9 cellular contexts compared by ENCODE assay signal in the genomic region with DNA sequence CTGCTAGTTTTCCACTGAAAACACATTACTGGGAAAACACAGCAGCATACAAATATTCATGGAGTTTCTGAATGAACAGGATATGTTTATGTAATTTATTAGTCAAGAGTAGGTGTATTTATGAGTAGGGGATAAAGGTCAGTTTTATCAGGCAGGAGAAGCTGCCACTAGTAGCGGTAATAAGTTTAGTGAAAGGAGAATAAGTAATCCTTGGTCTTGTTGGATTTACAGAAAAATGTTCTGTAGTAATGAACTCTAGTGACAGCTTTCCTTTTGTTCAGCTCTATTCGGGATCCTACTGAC. TPM values are rescaled to one million over a fixed set of nuclear protein-coding genes. Genes with fewer than 3 reads are reported as not detected.
DNase-seq lines count a peak whose midpoint lies in the region; ATAC-seq, FAIRE-seq and TF ChIP-seq lines count a peak whose summit lies in the region.
"Had no signal": no experiment of that assay in that cellular context is flagged by ENCODE, and none has a peak within 500 bp of the region (broad histone marks: within the 10 kb centered on the region; RNA-seq: fewer than 3 reads in every experiment).

No MANE protein-coding gene starts in this region.

- no peaks in the 10 kb centered on the region for H3K36me3 ChIP-seq in kidney (ENCODE audit: control insufficient read depth in 1 of 2, insufficient read depth in 2 of 2, low read length in 2 of 2)
- H3K36me3 ChIP-seq in thoracic aorta, result peaks cover 4% of the 10 kb centered on the region
- H3K36me3 ChIP-seq: thyroid gland had no signal

- H3K36me3 Mint-ChIP-seq in activated T-cell treated with anti-CD3 and anti-CD28 coated beads, Interleukin-2, amount 50 U/mL, for 72 hours (ENCODE audit: insufficient read depth in 2 of 2), result peaks cover 8 to 10% of the 10 kb centered on the region in 2 donors
- H3K36me3 Mint-ChIP-seq in activated T-helper 17 cell treated with anti-CD3 and anti-CD28 coated beads, Interleukin-2, amount 50 U/mL, for 72 hours (ENCODE audit: low read depth), result peaks cover 8% of the 10 kb centered on the region

- H3K27ac ChIP-seq in kidney (ENCODE audit: low read depth in 2 of 2, low read length in 2 of 2) (peak overlapping the region in 1 of 2 donors; percentile 18), thoracic aorta (no peak overlapping the region)

- TF ChIP-seq CTCF in kidney (IDR thresholded peaks at IDR 0.05; ENCODE audit: borderline replicate concordance, extremely low read depth, insufficient read depth), result no peak
- TF ChIP-seq CTCF in thoracic aorta (IDR thresholded peaks at IDR 0.05), result no peak

- H3K9me3 Mint-ChIP-seq in activated T-cell treated with anti-CD3 and anti-CD28 coated beads, Interleukin-2, amount 50 U/mL, for 72 hours, result no peaks in the 10 kb centered on the region
- H3K9me3 Mint-ChIP-seq in activated T-helper 17 cell treated with anti-CD3 and anti-CD28 coated beads, Interleukin-2, amount 50 U/mL, for 72 hours, result no peaks in the 10 kb centered on the region

- H3K27me3 ChIP-seq in thoracic aorta (replicated peaks; ENCODE audit: insufficient read depth), result no peaks in the 10 kb centered on the region
- H3K27me3 ChIP-seq: thyroid gland had no signal

- H3K4me3 ChIP-seq in kidney (ENCODE audit: low read length in 2 of 2), result peak overlapping the region; percentile 78 to 81
- H3K4me3 ChIP-seq in thoracic aorta, result peak overlapping the region; percentile 67

- H3K27me3 Mint-ChIP-seq in activated T-cell treated with anti-CD3 and anti-CD28 coated beads, Interleukin-2, amount 50 U/mL, for 72 hours (ENCODE audit: low read depth), result no peaks in the 10 kb centered on the region
- no peaks in the 10 kb centered on the region for H3K27me3 Mint-ChIP-seq in activated T-helper 17 cell treated with anti-CD3 and anti-CD28 coated beads, Interleukin-2, amount 50 U/mL, for 72 hours

- FAIRE-seq in kidney (lab: Jason Lieb, UNC), result no peak

- peak overlapping the region; percentile 94 to 97 for H3K4me3 Mint-ChIP-seq in activated T-cell treated with anti-CD3 and anti-CD28 coated beads, Interleukin-2, amount 50 U/mL, for 72 hours
- peak overlapping the region; percentile 92 for H3K4me3 Mint-ChIP-seq in activated T-helper 17 cell treated with anti-CD3 and anti-CD28 coated beads, Interleukin-2, amount 50 U/mL, for 72 hours

- intact Hi-C loops in kidney (cut with DNase I), result no loop called here

- ATAC-seq in activated T-cell treated with anti-CD3 and anti-CD28 coated beads, Interleukin-2, amount 50 U/mL, for 72 hours (replicated peaks in 1 of 2), result no peak
- no peak for ATAC-seq in activated T-helper 17 cell treated with anti-CD3 and anti-CD28 coated beads, Interleukin-2, amount 50 U/mL, for 72 hours (replicated peaks)
- ATAC-seq in thoracic aorta (ENCODE audit: insufficient number of reproducible peaks, low FRiP score, low read depth), result no peak
- no peak for ATAC-seq in HG03469 (IDR thresholded peaks at IDR 0.05; ENCODE audit: unreplicated experiment)

- peak overlapping the region; percentile 89 for H3K27ac Mint-ChIP-seq in activated T-cell treated with anti-CD3 and anti-CD28 coated beads, Interleukin-2, amount 50 U/mL, for 72 hours
- H3K27ac Mint-ChIP-seq in activated T-helper 17 cell treated with anti-CD3 and anti-CD28 coated beads, Interleukin-2, amount 50 U/mL, for 72 hours, result peak overlapping the region; percentile 85

- DNase-seq in activated T-cell treated with anti-CD3 and anti-CD28 coated beads, Interleukin-2, amount 50 U/mL, for 72 hours, result no peak
- DNase-seq in activated T-cell treated with anti-CD3 and anti-CD28 coated beads, Interleukin-2, amount 50 U/mL, for 48 hours, result no peak
- DNase-seq in kidney (no peak), thoracic aorta (ENCODE audit: low spot score) (no peak), DMS153 treated with DMSO at 0.1 percent for 48 hours (lab: John Stamatoyannopoulos, UW; ENCODE audit: unreplicated experiment) (no peak)
- no peak for DNase-seq in stimulated activated CD4-positive, alpha-beta T cell treated with anti-CD3 and anti-CD28 coated beads, Interleukin-4, amount 100 ng/mL, for 24 hours

- H3K4me1 ChIP-seq in kidney (ENCODE audit: control insufficient read depth in 1 of 2, insufficient read depth in 1 of 2, low read depth in 1 of 2, low read length in 2 of 2) (peaks cover 8 to 11% of the 10 kb centered on the region in 2 donors), thoracic aorta (ENCODE audit: control insufficient read depth in 1 of 2, low read depth in 2 of 2) (peaks cover 4 to 24% of the 10 kb centered on the region in 2 donors)

- H3K9me3 ChIP-seq in kidney (ENCODE audit: control insufficient read depth in 1 of 2, low read length in 2 of 2) (no peaks in the 10 kb centered on the region), thoracic aorta (no peaks in the 10 kb centered on the region)
- H3K9me3 ChIP-seq: thyroid gland had no signal

- peaks cover 36% of the 10 kb centered on the region for H3K4me1 Mint-ChIP-seq in activated T-cell treated with anti-CD3 and anti-CD28 coated beads, Interleukin-2, amount 50 U/mL, for 72 hours (ENCODE audit: low read depth)
- peaks cover 29% of the 10 kb centered on the region for H3K4me1 Mint-ChIP-seq in activated T-helper 17 cell treated with anti-CD3 and anti-CD28 coated beads, Interleukin-2, amount 50 U/mL, for 72 hours

- peak overlapping the region in 1 of 2 donors; percentile 58 for H3K9ac ChIP-seq in kidney (ENCODE audit: low read length in 2 of 2)

RNA-seq across cellular contexts. Expression of a gene that starts 1.2 kb away (rescaled TPM):
- 10 to 100 TPM; 20.7 to 21.0 TPM for total RNA-seq in activated T-cell treated with anti-CD3 and anti-CD28 coated beads, Interleukin-2, amount 50 U/mL, for 72 hours
- total RNA-seq in activated T-helper 17 cell treated with anti-CD3 and anti-CD28 coated beads, Interleukin-2, amount 50 U/mL, for 72 hours, result 10 to 100 TPM; 24.4 to 29.8 TPM
- total RNA-seq in kidney (17.9 TPM), thoracic aorta (10 to 100 TPM; 33.6 to 61.2 TPM)
- polyA plus RNA-seq in kidney (ENCODE audit: insufficient read depth, low read depth, low replicate concordance), result 7.6 TPM

RNA-seq across cellular contexts. Expression of a gene that starts 54.2 kb away (rescaled TPM):
- total RNA-seq in activated T-cell treated with anti-CD3 and anti-CD28 coated beads, Interleukin-2, amount 50 U/mL, for 72 hours, result 10 to 100 TPM; 19.1 to 20.3 TPM
- total RNA-seq in activated T-helper 17 cell treated with anti-CD3 and anti-CD28 coated beads, Interleukin-2, amount 50 U/mL, for 72 hours, result 10 to 100 TPM; 10.0 to 15.4 TPM
- total RNA-seq in kidney, result 20.0 TPM
- 6.3 TPM for polyA plus RNA-seq in kidney (ENCODE audit: insufficient read depth, low read depth, low replicate concordance)
- total RNA-seq in thoracic aorta, result 10 to 100 TPM in 1 of 2 donors, 1 to 10 TPM in 1; 6.9 to 10.2 TPM
